ENCODE assay signal across 9 cellular contexts in the genomic region with DNA sequence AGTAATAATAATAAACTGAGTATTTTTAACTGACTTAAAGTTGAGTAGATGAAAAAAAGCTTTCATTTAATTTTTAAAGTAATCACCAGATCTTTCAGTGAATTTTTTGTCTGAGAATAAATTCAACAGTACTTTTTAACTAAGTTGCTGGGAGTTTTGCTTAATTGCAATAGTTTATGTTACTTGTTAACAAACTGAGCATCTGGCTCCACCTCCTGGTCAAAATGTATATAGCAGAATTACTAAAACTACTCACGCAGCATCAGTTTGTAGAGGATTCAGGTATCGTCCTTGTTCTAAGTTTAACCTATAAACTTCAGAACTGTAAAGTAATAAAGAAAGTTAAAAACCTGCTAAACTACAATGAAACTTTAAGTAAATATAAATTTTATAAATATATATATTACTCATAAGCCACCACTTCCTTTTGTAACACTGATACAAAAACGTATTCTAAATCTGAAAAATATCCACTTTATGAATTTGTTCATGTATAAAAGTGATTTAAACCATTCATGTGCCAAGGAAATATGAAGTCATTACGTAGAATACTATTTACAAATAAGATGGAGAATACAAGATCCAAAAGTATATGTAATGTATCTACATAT. TPM values are rescaled to one million over a fixed set of nuclear protein-coding genes. Genes with fewer than 3 reads are reported as not detected.
A peak's percentile ranks its signal among the peaks of the same experiment; 100 is the strongest.
DNase-seq lines count a peak whose midpoint lies in the region; ATAC-seq and TF ChIP-seq lines count a peak whose summit lies in the region.
"Had no signal": no experiment of that assay in that cellular context is flagged by ENCODE, and none has a peak within 500 bp of the region (broad histone marks: within the 10 kb centered on the region; RNA-seq: fewer than 3 reads in every experiment).

No MANE protein-coding gene starts in this region.

- intact Hi-C loops in left lung (cut with DNase I) = no loop called here

- H3K27ac Mint-ChIP-seq in brain = no peak overlapping the region
- H3K27ac Mint-ChIP-seq: T-helper 1 cell treated with Interleukin-12 subunit alpha and Interleukin-12 subunit beta and Interleukin-4 antibody, amounts not matched to agents 30 μg/mL and 1 μg/mL, for 36 hours had no signal

- ATAC-seq in left lung (peak; percentile 78), GM21737 (IDR thresholded peaks at IDR 0.05; ENCODE audit: unreplicated experiment) (no peak), HG03139 (IDR thresholded peaks at IDR 0.05; ENCODE audit: unreplicated experiment) (no peak)

- no peak overlapping the region for H3K4me3 ChIP-seq in left lung

- H3K27me3 Mint-ChIP-seq in brain = no peaks in the 10 kb centered on the region

- H3K4me1 Mint-ChIP-seq in brain = no peaks in the 10 kb centered on the region

- H3K36me3 ChIP-seq in left lung = peaks cover 0 to 69% of the 10 kb centered on the region in 2 donors

- H3K9me3 Mint-ChIP-seq in brain = no peaks in the 10 kb centered on the region
- H3K9me3 Mint-ChIP-seq: T-helper 1 cell treated with Interleukin-12 subunit alpha and Interleukin-12 subunit beta and Interleukin-4 antibody, amounts not matched to agents 30 μg/mL and 1 μg/mL, for 36 hours had no signal

- H3K9me3 ChIP-seq in left lung = no peaks in the 10 kb centered on the region

- TF ChIP-seq CTCF in brain (conservative IDR thresholded peaks at IDR 0.05) = peak; percentile 72 to 84
- TF ChIP-seq CTCF in left lung (IDR thresholded peaks at IDR 0.05) = peak; percentile 62 to 64

- no peaks in the 10 kb centered on the region for H3K27me3 ChIP-seq in left lung

- H3K36me3 Mint-ChIP-seq in brain = peaks cover 12% of the 10 kb centered on the region

- no peak overlapping the region for H3K4me3 Mint-ChIP-seq in brain
- H3K4me3 Mint-ChIP-seq: T-helper 1 cell treated with Interleukin-12 subunit alpha and Interleukin-12 subunit beta and Interleukin-4 antibody, amounts not matched to agents 30 μg/mL and 1 μg/mL, for 36 hours had no signal

- H3K27ac ChIP-seq in left lung = no peak overlapping the region

- H3K4me1 ChIP-seq in left lung = no peaks in the 10 kb centered on the region

- peak; percentile 42 for DNase-seq in COR-L47 (lab: John Stamatoyannopoulos, UW)
- DNase-seq in H4 (ENCODE audit: low spot score) = peak; percentile 32
- DNase-seq in NCI-H345 (lab: John Stamatoyannopoulos, UW) = peak; percentile 62
- no peak for DNase-seq in left lung
- no peak for DNase-seq in stimulated activated CD4-positive, alpha-beta T cell treated with anti-CD3 and anti-CD28 coated beads, Interleukin-4, amount 100 ng/mL, for 1 hour

RNA-seq across cellular contexts. Expression of a gene that starts 21.3 kb away (rescaled TPM):
- total RNA-seq in H4 (2014; rRNA removed; shearing (Covaris generic)) = 26.3 and 27.9 TPM in 2 replicates
- 12.7 TPM for polyA plus RNA-seq in brain (ENCODE audit: insufficient read depth, low read depth, low replicate concordance)
- total RNA-seq in left lung = 10 to 100 TPM; 16.9 to 23.3 TPM

RNA-seq across cellular contexts. Expression of a gene that starts 52.9 kb away (rescaled TPM):
- total RNA-seq in H4 (2014; rRNA removed; shearing (Covaris generic)) = 0.04 TPM in 2 replicates
- 0.75 TPM for polyA plus RNA-seq in brain (ENCODE audit: insufficient read depth, low read depth, low replicate concordance)
- under 1 TPM; 0.10 to 0.17 TPM for total RNA-seq in left lung

Comparison
In these comparisons a context has a peak if more than half of its experiments do, and no peak if none do; other contexts are left out.
1. DNase-seq: peak in COR-L47 (single experiment), H4 (single experiment) and NCI-H345 (single experiment); none in left lung (0 of 2) and stimulated activated CD4-positive, alpha-beta T cell treated with anti-CD3 and anti-CD28 coated beads, Interleukin-4, amount 100 ng/mL, for 1 hour (single experiment).